Comparison of ENCODE assay signal across 21 cellular contexts in the genomic region with DNA sequence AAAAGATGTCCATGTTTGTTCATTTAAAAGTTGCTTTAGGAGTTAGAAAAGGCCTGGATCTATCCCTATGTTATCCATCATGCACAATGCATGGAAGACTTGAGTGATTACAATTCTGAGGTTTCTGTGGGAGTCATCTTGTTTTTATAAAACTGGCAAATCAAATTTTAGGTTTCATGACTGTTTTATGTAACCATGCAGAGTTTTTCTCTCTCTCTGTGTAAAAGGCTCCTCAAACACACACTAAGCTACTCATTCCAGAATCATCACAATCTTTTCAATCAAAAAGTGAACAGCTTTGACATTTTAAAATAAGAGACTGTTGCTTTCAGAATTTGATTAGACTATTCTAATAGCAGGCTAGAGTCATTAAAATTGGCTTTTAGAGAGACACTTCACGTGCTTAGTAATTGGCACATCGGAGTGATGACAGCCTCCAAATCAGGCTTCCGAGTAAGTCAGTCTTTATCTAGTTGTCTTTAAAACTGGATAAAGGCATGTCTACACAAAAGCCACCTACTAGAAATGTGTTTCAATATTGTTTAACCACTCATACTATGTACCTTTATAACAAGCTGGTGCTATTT. TPM values are rescaled to one million over a fixed set of nuclear protein-coding genes. Genes with fewer than 3 reads are reported as not detected.
"Had no signal": no experiment of that assay in that cellular context is flagged by ENCODE, and none has a peak within 500 bp of the region (broad histone marks: within the 10 kb centered on the region; RNA-seq: fewer than 3 reads in every experiment).

No MANE protein-coding gene starts in this region.

- H3K4me3 ChIP-seq: esophagus muscularis mucosa, hepatocyte, stomach, tibial nerve had no signal

- H3K27me3 ChIP-seq: esophagus muscularis mucosa, hepatocyte, stomach, tibial nerve had no signal

- H3K36me3 ChIP-seq: esophagus muscularis mucosa, stomach, tibial nerve had no signal

- H3K9me3 ChIP-seq: esophagus muscularis mucosa, stomach, tibial nerve had no signal

- H3K27ac ChIP-seq: esophagus muscularis mucosa, hepatocyte, stomach had no signal

- H2AFZ ChIP-seq: hepatocyte had no signal

- DNase-seq: activated CD4-positive, alpha-beta T cell treated with anti-CD3 and anti-CD28 coated beads for 4 hours; activated CD4-positive, alpha-beta T cell treated with anti-CD3 and anti-CD28 coated beads, Interleukin-2, amount 50 U/mL, for 48 hours; activated CD8-positive, alpha-beta memory T cell treated with anti-CD3 and anti-CD28 coated beads for 24 hours; activated gamma-delta T cell treated with Interleukin-2 at 50 U/mL for 16 hours; activated naive CD4-positive, alpha-beta T cell treated with anti-CD3 and anti-CD28 coated beads, Interleukin-2, amount 50 U/mL, for 16 hours; activated T-cell treated with anti-CD3 and anti-CD28 coated beads, Interleukin-2, amount 50 U/mL, for 1 hour; amygdala; dermis blood vessel endothelial cell; effector CD4-positive, alpha-beta T cell; foreskin melanocyte; islet precursor cell; midbrain; naive thymus-derived CD4-positive, alpha-beta T cell; small intestine; stimulated activated CD4-positive, alpha-beta T cell treated with anti-CD3 and anti-CD28 coated beads, Interleukin-1b, Interleukin-23, amount 100 ng/mL, for 48 hours; stimulated activated CD4-positive, alpha-beta T cell treated with anti-CD3 and anti-CD28 coated beads, Interleukin-4, amount 100 ng/mL, for 4 hours; stimulated activated CD8-positive, alpha-beta memory T cell treated with anti-CD3 and anti-CD28 coated beads, Interleukin-4, amount 100 ng/mL, for 48 hours; stomach had no signal

- H3K4me2 ChIP-seq: hepatocyte had no signal

- H3K4me1 ChIP-seq: stomach had no signal

RNA-seq across cellular contexts. Expression of a gene that starts 31.9 kb away (rescaled TPM):
- polyA plus RNA-seq: naive thymus-derived CD4-positive, alpha-beta T cell had no signal
